In the genomic region with DNA sequence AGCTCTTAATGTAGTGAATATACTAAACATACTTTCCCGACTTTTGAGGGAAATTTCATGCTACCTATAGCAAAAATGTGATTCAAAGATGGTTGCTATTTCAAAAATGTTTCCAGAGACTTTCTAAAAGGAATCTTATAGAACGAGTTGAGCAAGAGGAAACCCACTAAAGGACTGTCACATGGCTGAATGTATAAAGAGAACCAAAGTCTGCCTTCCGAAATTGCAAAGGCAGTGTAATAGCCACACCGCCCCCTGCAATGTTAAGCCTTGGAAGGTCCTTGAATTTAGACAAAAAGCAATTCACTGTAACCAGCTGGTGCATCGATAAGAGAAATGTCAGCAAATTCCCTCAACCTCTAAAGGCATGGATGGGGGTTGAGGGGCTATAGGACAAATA, we compare ENCODE assay signal across 32 cellular contexts.
"Had no signal": no experiment of that assay in that cellular context is flagged by ENCODE, and none has a peak within 500 bp of the region (broad histone marks: within the 10 kb centered on the region; RNA-seq: fewer than 3 reads in every experiment).

No MANE protein-coding gene starts in this region.

- H3K4me2 ChIP-seq: PC-9 had no signal

- H3K36me3 ChIP-seq: WERI-Rb-1 had no signal

- H3K36me3 Mint-ChIP-seq: activated naive CD4-positive, alpha-beta T cell treated with anti-CD3 and anti-CD28 coated beads, Interleukin-2, amount 10 ng/mL, durations not matched to agents 7 days and 5 days; activated naive CD8-positive, alpha-beta T cell; brain had no signal

- DNase-seq: activated CD4-positive, alpha-beta T cell treated with anti-CD3 and anti-CD28 coated beads, Interleukin-2, amount 10 ng/mL, durations not matched to agents 24 days and 14 days; activated CD4-positive, alpha-beta T cell treated with anti-CD3 and anti-CD28 coated beads, Interleukin-2, amount 50 U/mL, for 4 hours; activated CD4-positive, CD25-positive, alpha-beta regulatory T cell; activated CD8-positive, alpha-beta T cell treated with anti-CD3 and anti-CD28 coated beads for 36 hours; activated effector memory CD4-positive, alpha-beta T cell treated with Interleukin-2 at 50 U/mL for 16 hours; activated naive CD4-positive, alpha-beta T cell treated with anti-CD3 and anti-CD28 coated beads, Interleukin-2, amount 10 ng/mL, durations not matched to agents 7 days and 5 days; activated naive CD8-positive, alpha-beta T cell treated with anti-CD3 and anti-CD28 coated beads, Interleukin-2, amount 50 U/mL, for 24 hours; activated T-cell treated with anti-CD3 and anti-CD28 coated beads, Interleukin-2, amount 50 U/mL, for 24 hours; anterior cingulate cortex; caudate nucleus; cerebellar nuclear complex; NCI-H1048; NCI-H1105 treated with DMSO at 0.1 percent for 48 hours; NCI-H1436; NCI-H1694; NCI-H1930; NCI-H2081 treated with DMSO at 0.1 percent for 48 hours; NCI-H510A; NCI-H526; NCI-H748 treated with DMSO at 0.1 percent for 48 hours; NK-92 treated with Interleukin-12 subunit alpha and Interleukin-12 subunit beta, amount 100 ng/mL, for 24 hours; PC-9; SIG-M5; SW 1271; T-helper 1 cell; T-helper 2 cell; T-helper 9 cell; WERI-Rb-1 had no signal

- H3K27ac ChIP-seq: PC-9, RWPE1, WERI-Rb-1 had no signal

- H3K4me3 ChIP-seq: PC-9 had no signal

- H2AFZ ChIP-seq: PC-9 had no signal

- H3K27me3 Mint-ChIP-seq: activated CD4-positive, alpha-beta T cell treated with anti-CD3 and anti-CD28 coated beads, Interleukin-2, amount 10 ng/mL, durations not matched to agents 24 days and 14 days; activated CD8-positive, alpha-beta T cell treated with anti-CD3 and anti-CD28 coated beads for 36 hours; activated naive CD4-positive, alpha-beta T cell treated with anti-CD3 and anti-CD28 coated beads, Interleukin-2, amount 10 ng/mL, durations not matched to agents 7 days and 5 days; activated naive CD8-positive, alpha-beta T cell; activated naive CD8-positive, alpha-beta T cell treated with anti-CD3 and anti-CD28 coated beads, Interleukin-2, amount 50 U/mL, for 24 hours; activated T-cell treated with anti-CD3 and anti-CD28 coated beads, Interleukin-2, amount 50 U/mL, for 24 hours had no signal

- H3K4me3 Mint-ChIP-seq: activated CD4-positive, alpha-beta T cell treated with anti-CD3 and anti-CD28 coated beads, Interleukin-2, amount 10 ng/mL, durations not matched to agents 24 days and 14 days; activated CD8-positive, alpha-beta T cell treated with anti-CD3 and anti-CD28 coated beads for 36 hours; activated naive CD4-positive, alpha-beta T cell treated with anti-CD3 and anti-CD28 coated beads, Interleukin-2, amount 10 ng/mL, durations not matched to agents 7 days and 5 days; activated naive CD8-positive, alpha-beta T cell; activated naive CD8-positive, alpha-beta T cell treated with anti-CD3 and anti-CD28 coated beads, Interleukin-2, amount 50 U/mL, for 24 hours; activated T-cell treated with anti-CD3 and anti-CD28 coated beads, Interleukin-2, amount 50 U/mL, for 24 hours; brain had no signal

- ATAC-seq: activated CD8-positive, alpha-beta T cell treated with anti-CD3 and anti-CD28 coated beads for 36 hours; activated naive CD8-positive, alpha-beta T cell treated with anti-CD3 and anti-CD28 coated beads, Interleukin-2, amount 50 U/mL, for 24 hours; Right ventricle myocardium inferior had no signal

- H3K4me1 Mint-ChIP-seq: activated CD4-positive, alpha-beta T cell treated with anti-CD3 and anti-CD28 coated beads, Interleukin-2, amount 10 ng/mL, durations not matched to agents 24 days and 14 days; activated naive CD4-positive, alpha-beta T cell treated with anti-CD3 and anti-CD28 coated beads, Interleukin-2, amount 10 ng/mL, durations not matched to agents 7 days and 5 days; activated naive CD8-positive, alpha-beta T cell treated with anti-CD3 and anti-CD28 coated beads, Interleukin-2, amount 50 U/mL, for 24 hours had no signal

- H3K27ac Mint-ChIP-seq: activated CD4-positive, alpha-beta T cell treated with anti-CD3 and anti-CD28 coated beads, Interleukin-2, amount 10 ng/mL, durations not matched to agents 24 days and 14 days; activated CD8-positive, alpha-beta T cell treated with anti-CD3 and anti-CD28 coated beads for 36 hours; activated naive CD4-positive, alpha-beta T cell treated with anti-CD3 and anti-CD28 coated beads, Interleukin-2, amount 10 ng/mL, durations not matched to agents 7 days and 5 days; activated naive CD8-positive, alpha-beta T cell; activated naive CD8-positive, alpha-beta T cell treated with anti-CD3 and anti-CD28 coated beads, Interleukin-2, amount 50 U/mL, for 24 hours; activated T-cell treated with anti-CD3 and anti-CD28 coated beads, Interleukin-2, amount 50 U/mL, for 24 hours; brain had no signal

- H3K9me3 Mint-ChIP-seq: activated CD4-positive, alpha-beta T cell treated with anti-CD3 and anti-CD28 coated beads, Interleukin-2, amount 10 ng/mL, durations not matched to agents 24 days and 14 days; activated CD8-positive, alpha-beta T cell treated with anti-CD3 and anti-CD28 coated beads for 36 hours; activated naive CD4-positive, alpha-beta T cell treated with anti-CD3 and anti-CD28 coated beads, Interleukin-2, amount 10 ng/mL, durations not matched to agents 7 days and 5 days; activated naive CD8-positive, alpha-beta T cell treated with anti-CD3 and anti-CD28 coated beads, Interleukin-2, amount 50 U/mL, for 24 hours; activated T-cell treated with anti-CD3 and anti-CD28 coated beads, Interleukin-2, amount 50 U/mL, for 24 hours had no signal
